ENCODE assay signal across 7 cellular contexts in genomic region chr10:118613863-118614262, GRCh38. TPM values are rescaled to one million over a fixed set of nuclear protein-coding genes. Genes with fewer than 3 reads are reported as not detected.
"Had no signal": no experiment of that assay in that cellular context is flagged by ENCODE, and none has a peak within 500 bp of the region (broad histone marks: within the 10 kb centered on the region; RNA-seq: fewer than 3 reads in every experiment).

No MANE protein-coding gene starts in this region.

RNA-seq across cellular contexts. Expression of gene PRLHR, which starts 18.4 kb away (rescaled TPM):
- total RNA-seq: GM23248, H4, H7, HepG2, HFFc6, HT1080 had no signal
- polyA plus RNA-seq: GM23248, HepG2, IgD-negative memory B cell had no signal
